ENCODE assay signal across 8 cellular contexts in genomic region chr12:11651785-11652184, GRCh38. TPM values are rescaled to one million over a fixed set of nuclear protein-coding genes. Genes with fewer than 3 reads are reported as not detected.
DNase-seq lines count a peak whose midpoint lies in the region; ATAC-seq, FAIRE-seq and TF ChIP-seq lines count a peak whose summit lies in the region.

No MANE protein-coding gene starts in this region.

- TF ChIP-seq POLR2A in GM12891 (IDR thresholded peaks at IDR 0.05; ENCODE audit: low read depth, low read length) = peak; percentile 63

- peak overlapping the region; percentile 89 to 99 (median 97) for H3K4me3 Mint-ChIP-seq in naive B cell

- H3K9me3 Mint-ChIP-seq in naive B cell = no peaks in the 10 kb centered on the region

- FAIRE-seq in GM12891 (lab: Jason Lieb, UNC) = peak; percentile 41

- ATAC-seq in naive B cell (ENCODE audit: low read depth in 2 of 2) = no peak
- no peak for ATAC-seq in HG03378 (IDR thresholded peaks at IDR 0.05; ENCODE audit: unreplicated experiment)

- peak overlapping the region; percentile 83 to 99 (median 95) for H3K27ac Mint-ChIP-seq in naive B cell

- H3K27me3 Mint-ChIP-seq in naive B cell = no peaks in the 10 kb centered on the region

- DNase-seq in GM12891 (ENCODE audit: insufficient read length, low spot score) = no peak
- peak; percentile 72 to 79 for DNase-seq in NCI-H526 (lab: John Stamatoyannopoulos, UW)
- peak; percentile 59 for DNase-seq in dermis blood vessel endothelial cell
- DNase-seq in naive B cell = no peak
- DNase-seq in stimulated activated CD4-positive, alpha-beta T cell treated with anti-CD3 and anti-CD28 coated beads, Interleukin-4, amount 100 ng/mL, for 1 hour = no peak
- DNase-seq in stimulated activated naive CD4-positive, alpha-beta T cell treated with Interleukin-2 at 50 U/mL for 16 hours (lab: John Stamatoyannopoulos, UW) = no peak
- DNase-seq in GOT3 (lab: John Stamatoyannopoulos, UW) = no peak

- peaks cover 54 to 66% (median 59%) of the 10 kb centered on the region in 3 donors for H3K4me1 Mint-ChIP-seq in naive B cell

- H3K36me3 Mint-ChIP-seq in naive B cell = peaks cover 0 to 11% of the 10 kb centered on the region in 2 donors

TF ChIP-seq in GM12891, 5 proteins besides CTCF, POLR2A, EP300 and RAD21:
- TF ChIP-seq POU2F2 (IDR thresholded peaks at IDR 0.05; ENCODE audit: low read depth, low read length) (0 out of 2 replicates have a peak, but pooled peaks have one; percentile 16), PAX5 (IDR thresholded peaks at IDR 0.05; ENCODE audit: insufficient read depth, low read length, severe bottlenecking) (no peak), TAF1 (IDR thresholded peaks at IDR 0.05; ENCODE audit: low read depth, low read length) (0 out of 2 replicates have a peak, but pooled peaks have one; percentile 42), POLR2AphosphoS5 (IDR thresholded peaks at IDR 0.05; ENCODE audit: low read depth, low read length) (peak; percentile 76), SPI1 (IDR thresholded peaks at IDR 0.05; ENCODE audit: low read depth, low read length) (no peak)

RNA-seq across cellular contexts. Expression of gene ETV6, which starts 2.3 kb away (rescaled TPM):
- 23.0 TPM for polyA plus RNA-seq in GM12891 (2012; ENCODE audit: low read depth, missing spikeins)
- 9.9 and 16.1 TPM in 2 replicates for total RNA-seq in dermis blood vessel endothelial cell
- 1 to 10 TPM; 3.7 to 9.6 (median 6.6) TPM for polyA plus RNA-seq in naive B cell (ENCODE audit: low read depth in 6 of 6)

Comparison
In these comparisons a context has a peak if more than half of its experiments do, and no peak if none do; other contexts are left out.
1. DNase-seq: peak in NCI-H526 (2 of 2) and dermis blood vessel endothelial cell (single experiment); none in GM12891 (single experiment), naive B cell (single experiment), stimulated activated CD4-positive, alpha-beta T cell treated with anti-CD3 and anti-CD28 coated beads, Interleukin-4, amount 100 ng/mL, for 1 hour (single experiment), stimulated activated naive CD4-positive, alpha-beta T cell treated with Interleukin-2 at 50 U/mL for 16 hours (single experiment) and GOT3 (single experiment).